In the genomic region with DNA sequence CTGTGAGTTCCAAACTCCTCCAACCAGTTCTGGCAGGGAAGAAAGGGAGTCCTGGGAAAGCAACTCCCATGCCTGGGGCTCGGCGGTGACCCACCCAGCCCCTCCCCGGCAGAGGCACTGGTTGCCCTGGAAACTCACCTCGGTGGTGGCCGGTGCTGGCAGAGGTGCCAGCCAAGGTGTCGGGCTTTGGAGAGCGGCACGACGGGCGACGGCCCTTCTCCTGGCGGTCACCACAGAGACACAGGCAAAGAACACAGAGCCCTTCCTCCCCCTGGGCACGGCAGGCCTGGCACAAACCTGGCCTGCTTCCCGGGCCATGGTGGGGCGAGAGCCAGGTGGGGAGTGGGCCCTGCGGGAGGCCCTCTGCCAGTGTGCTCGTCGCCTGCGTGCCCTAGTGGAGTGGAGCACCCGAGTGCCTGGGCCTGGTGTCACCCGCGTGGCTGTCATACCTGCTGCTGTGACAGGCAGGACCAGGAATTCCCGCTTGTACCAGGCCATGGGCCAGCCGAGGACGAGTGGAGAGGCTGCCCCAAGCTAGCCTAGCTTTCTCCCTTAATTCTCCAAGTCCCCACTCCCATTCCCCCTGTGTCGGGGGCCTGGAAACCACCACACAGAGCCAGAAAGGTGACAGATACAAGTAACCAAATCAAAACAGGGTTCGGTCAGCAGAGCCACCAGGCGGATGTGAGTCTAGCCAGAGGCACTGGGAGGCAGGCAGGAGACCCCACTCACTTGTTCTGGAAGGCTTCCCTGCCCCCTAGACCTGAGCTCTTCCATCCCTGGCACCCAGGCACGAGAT, we compare ENCODE assay signal across 9 cellular contexts. TPM values are rescaled to one million over a fixed set of nuclear protein-coding genes. Genes with fewer than 3 reads are reported as not detected.
DNase-seq lines count a peak whose midpoint lies in the region; ATAC-seq, FAIRE-seq and TF ChIP-seq lines count a peak whose summit lies in the region.
"Had no signal": no experiment of that assay in that cellular context is flagged by ENCODE, and none has a peak within 500 bp of the region (broad histone marks: within the 10 kb centered on the region; RNA-seq: fewer than 3 reads in every experiment).

No MANE protein-coding gene starts in this region.

- no peaks in the 10 kb centered on the region for H3K9me3 Mint-ChIP-seq in activated T-cell treated with anti-CD3 and anti-CD28 coated beads, Interleukin-2, amount 50 U/mL, for 4 hours
- no peaks in the 10 kb centered on the region for H3K9me3 Mint-ChIP-seq in activated T-helper 2 cell treated with anti-CD3 and anti-CD28 coated beads, Interferon-gamma antibody, Interleukin-2, Interleukin-4, amounts not matched to agents 10 μg/mL and 5 μg/mL and 100 μg/mL, durations not matched to agents 14 hours and 24 hours and 36 hours

- peaks cover 2% of the 10 kb centered on the region for H3K9me1 ChIP-seq in keratinocyte (ENCODE audit: control insufficient read depth, extremely low read depth, insufficient read depth, low read length)

- TF ChIP-seq CTCF in keratinocyte (optimal IDR thresholded peaks at IDR 0.05 in 1 of 3, IDR thresholded peaks at IDR 0.05 in 1 of 3, conservative IDR thresholded peaks at IDR 0.05 in 1 of 3; ENCODE audit: extremely low read depth in 1 of 3, insufficient read depth in 2 of 3, low read length in 3 of 3) = no peak

- peaks cover 3% of the 10 kb centered on the region for H3K27me3 ChIP-seq in keratinocyte (ENCODE audit: control insufficient read depth, extremely low read depth, insufficient read depth, low read length)

- FAIRE-seq in keratinocyte (lab: Jason Lieb, UNC) = no peak

- no peak overlapping the region for H3K27ac ChIP-seq in keratinocyte (ENCODE audit: control insufficient read depth, insufficient read depth, low read length)
- H3K27ac ChIP-seq: thoracic aorta had no signal

- peaks cover 0 to 7% of the 10 kb centered on the region in 2 experiments for H3K36me3 ChIP-seq in keratinocyte (ENCODE audit: control insufficient read depth in 2 of 2, extremely low read depth in 1 of 2, insufficient read depth in 2 of 2, low read length in 2 of 2)
- H3K36me3 ChIP-seq: thoracic aorta had no signal

- H2AFZ ChIP-seq in keratinocyte (ENCODE audit: control insufficient read depth, low read length) = no peak overlapping the region

- no peaks in the 10 kb centered on the region for H3K27me3 Mint-ChIP-seq in activated T-cell treated with anti-CD3 and anti-CD28 coated beads, Interleukin-2, amount 50 U/mL, for 4 hours (ENCODE audit: low read depth)
- no peaks in the 10 kb centered on the region for H3K27me3 Mint-ChIP-seq in activated T-helper 2 cell treated with anti-CD3 and anti-CD28 coated beads, Interferon-gamma antibody, Interleukin-2, Interleukin-4, amounts not matched to agents 10 μg/mL and 5 μg/mL and 100 μg/mL, durations not matched to agents 14 hours and 24 hours and 36 hours (ENCODE audit: low read depth)

- peak overlapping the region; percentile 82 for H3K4me3 Mint-ChIP-seq in activated T-cell treated with anti-CD3 and anti-CD28 coated beads, Interleukin-2, amount 50 U/mL, for 4 hours
- H3K4me3 Mint-ChIP-seq in activated T-helper 2 cell treated with anti-CD3 and anti-CD28 coated beads, Interferon-gamma antibody, Interleukin-2, Interleukin-4, amounts not matched to agents 10 μg/mL and 5 μg/mL and 100 μg/mL, durations not matched to agents 14 hours and 24 hours and 36 hours (ENCODE audit: low read depth) = no peak overlapping the region

- no peak overlapping the region for H3K9ac ChIP-seq in keratinocyte (ENCODE audit: control insufficient read depth, extremely low read depth, insufficient read depth, low read length)

- H3K4me2 ChIP-seq in keratinocyte (ENCODE audit: control insufficient read depth, extremely low read depth, insufficient read depth, low read depth, low read length) = peak overlapping the region; percentile 10

- DNase-seq in activated T-cell treated with anti-CD3 and anti-CD28 coated beads, Interleukin-2, amount 50 U/mL, for 4 hours = no peak
- DNase-seq in activated T-cell treated with anti-CD3 and anti-CD28 coated beads for 4 hours (no peak), keratinocyte (ENCODE audit: low read depth, low spot score) (no peak), superior temporal gyrus (ENCODE audit: extremely low spot score) (peak; percentile 20), DMS153 treated with DMSO at 0.1 percent for 48 hours (lab: John Stamatoyannopoulos, UW; ENCODE audit: unreplicated experiment) (no peak), NOMO-1 (lab: John Stamatoyannopoulos, UW; ENCODE audit: unreplicated experiment in 2 of 2) (no peak)
- DNase-seq in activated T-helper 2 cell treated with anti-CD3 and anti-CD28 coated beads, Interferon-gamma antibody, Interleukin-2, Interleukin-4, amounts not matched to agents 10 μg/mL and 5 μg/mL and 100 μg/mL, durations not matched to agents 14 hours and 24 hours and 36 hours (ENCODE audit: low spot score) = no peak
- DNase-seq in stimulated activated CD8-positive, alpha-beta memory T cell treated with anti-CD3 and anti-CD28 coated beads, Interleukin-4, amount 100 ng/mL, for 48 hours = no peak

- H4K20me1 ChIP-seq in keratinocyte (ENCODE audit: control insufficient read depth, extremely low read depth, insufficient read depth, low read length) = peaks cover 38% of the 10 kb centered on the region

- H3K36me3 Mint-ChIP-seq in activated T-cell treated with anti-CD3 and anti-CD28 coated beads, Interleukin-2, amount 50 U/mL, for 4 hours (ENCODE audit: insufficient read depth) = peaks cover 1% of the 10 kb centered on the region
- H3K36me3 Mint-ChIP-seq in activated T-helper 2 cell treated with anti-CD3 and anti-CD28 coated beads, Interferon-gamma antibody, Interleukin-2, Interleukin-4, amounts not matched to agents 10 μg/mL and 5 μg/mL and 100 μg/mL, durations not matched to agents 14 hours and 24 hours and 36 hours (ENCODE audit: low read depth) = peaks cover 23% of the 10 kb centered on the region

- H3K9me3 ChIP-seq in keratinocyte (ENCODE audit: control insufficient read depth, low read depth, low read length) = no peaks in the 10 kb centered on the region
- H3K9me3 ChIP-seq: thoracic aorta had no signal

- H3K4me3 ChIP-seq in keratinocyte (ENCODE audit: control insufficient read depth in 2 of 3, extremely low read depth in 1 of 3, insufficient read depth in 2 of 3, low read depth in 1 of 3, low read length in 3 of 3) = no peak overlapping the region
- H3K4me3 ChIP-seq: thoracic aorta had no signal

- H3K4me1 ChIP-seq in keratinocyte (ENCODE audit: control insufficient read depth, extremely low read depth, insufficient read depth, low read length) = peaks cover 37% of the 10 kb centered on the region

- dilution Hi-C loops in keratinocyte (cut with MboI; ENCODE audit: extremely low pct_ligation_motif_present, low sequenced_read_pairs) = no loop called here

- H3K4me1 Mint-ChIP-seq in activated T-cell treated with anti-CD3 and anti-CD28 coated beads, Interleukin-2, amount 50 U/mL, for 4 hours (ENCODE audit: low read depth) = peaks cover 87% of the 10 kb centered on the region
- H3K4me1 Mint-ChIP-seq in activated T-helper 2 cell treated with anti-CD3 and anti-CD28 coated beads, Interferon-gamma antibody, Interleukin-2, Interleukin-4, amounts not matched to agents 10 μg/mL and 5 μg/mL and 100 μg/mL, durations not matched to agents 14 hours and 24 hours and 36 hours (ENCODE audit: low read depth) = peaks cover 48% of the 10 kb centered on the region

- H3K79me2 ChIP-seq in keratinocyte (ENCODE audit: control insufficient read depth, insufficient read depth, low read length) = peaks cover 12% of the 10 kb centered on the region

- no peak for ATAC-seq in activated T-cell treated with anti-CD3 and anti-CD28 coated beads, Interleukin-2, amount 50 U/mL, for 4 hours

- intact Hi-C loops in activated T-helper 2 cell treated with anti-CD3 and anti-CD28 coated beads, Interferon-gamma antibody, Interleukin-2, Interleukin-4, amounts not matched to agents 10 μg/mL and 5 μg/mL and 100 μg/mL, durations not matched to agents 14 hours and 24 hours and 36 hours (cut with micrococcal nuclease) = no loop called here

- peak overlapping the region; percentile 6 for H3K27ac Mint-ChIP-seq in activated T-helper 2 cell treated with anti-CD3 and anti-CD28 coated beads, Interferon-gamma antibody, Interleukin-2, Interleukin-4, amounts not matched to agents 10 μg/mL and 5 μg/mL and 100 μg/mL, durations not matched to agents 14 hours and 24 hours and 36 hours

RNA-seq across cellular contexts. Expression of a gene that starts 8.2 kb away (rescaled TPM):
- total RNA-seq in activated T-cell treated with anti-CD3 and anti-CD28 coated beads, Interleukin-2, amount 50 U/mL, for 4 hours = 10 to 100 TPM; 43.2 to 46.7 (median 45.2) TPM
- total RNA-seq in activated T-helper 2 cell treated with anti-CD3 and anti-CD28 coated beads, Interferon-gamma antibody, Interleukin-2, Interleukin-4, amounts not matched to agents 10 μg/mL and 5 μg/mL and 100 μg/mL, durations not matched to agents 14 hours and 24 hours and 36 hours = 78.8 and 85.8 TPM in 2 replicates
- 22.6 to 38.0 TPM (median 27.2 TPM) in 3 replicates for polyA plus RNA-seq in keratinocyte
- 22.2 TPM for polyA plus RNA-seq in keratinocyte (2011; ENCODE audit: low read depth)
- polyA plus RNA-seq in keratinocyte (2011; cell fraction: cytosol; rRNA removed) = 20.4 and 31.3 TPM in 2 replicates
- 73.4 and 91.6 TPM in 2 replicates for polyA plus RNA-seq in keratinocyte (2011; cell fraction: nucleus; rRNA removed)
- 15.5 and 19.3 TPM in 2 replicates for polyA plus RNA-seq in keratinocyte (2012; ENCODE audit: low replicate concordance)
- polyA minus RNA-seq in keratinocyte = 20.9 to 29.4 TPM (median 25.9 TPM) in 3 replicates
- polyA minus RNA-seq in keratinocyte (2011; cell fraction: cytosol; rRNA and poly(A)+ RNA removed) = 19.8 TPM
- polyA minus RNA-seq in keratinocyte (2011; cell fraction: nucleus; rRNA and poly(A)+ RNA removed) = 17.3 and 24.7 TPM in 2 replicates

RNA-seq across cellular contexts. Expression of a gene that starts 34.5 kb away (rescaled TPM):
- 1 to 10 TPM; 3.0 to 3.3 (median 3.2) TPM for total RNA-seq in activated T-cell treated with anti-CD3 and anti-CD28 coated beads, Interleukin-2, amount 50 U/mL, for 4 hours
- total RNA-seq in activated T-helper 2 cell treated with anti-CD3 and anti-CD28 coated beads, Interferon-gamma antibody, Interleukin-2, Interleukin-4, amounts not matched to agents 10 μg/mL and 5 μg/mL and 100 μg/mL, durations not matched to agents 14 hours and 24 hours and 36 hours = 6.8 and 7.4 TPM in 2 replicates
- 0.42 to 0.74 TPM (median 0.54 TPM) in 3 replicates for polyA plus RNA-seq in keratinocyte
- not detected for polyA plus RNA-seq in keratinocyte (2011; ENCODE audit: low read depth)
- 0.17 and 0.48 TPM in 2 replicates for polyA plus RNA-seq in keratinocyte (2011; cell fraction: cytosol; rRNA removed)
- 0.87 and 1.1 TPM in 2 replicates for polyA plus RNA-seq in keratinocyte (2011; cell fraction: nucleus; rRNA removed)
- polyA plus RNA-seq in keratinocyte (2012; ENCODE audit: low replicate concordance) = 0.25 and 0.72 TPM in 2 replicates
- 0.40 to 1.6 TPM (median 0.77 TPM) in 3 replicates for polyA minus RNA-seq in keratinocyte
- polyA minus RNA-seq in keratinocyte (2011; cell fraction: cytosol; rRNA and poly(A)+ RNA removed) = not detected
- polyA minus RNA-seq in keratinocyte (2011; cell fraction: nucleus; rRNA and poly(A)+ RNA removed) = 0.95 and 1.1 TPM in 2 replicates
